ENCODE assay signal across 1 cellular context in the genomic region with DNA sequence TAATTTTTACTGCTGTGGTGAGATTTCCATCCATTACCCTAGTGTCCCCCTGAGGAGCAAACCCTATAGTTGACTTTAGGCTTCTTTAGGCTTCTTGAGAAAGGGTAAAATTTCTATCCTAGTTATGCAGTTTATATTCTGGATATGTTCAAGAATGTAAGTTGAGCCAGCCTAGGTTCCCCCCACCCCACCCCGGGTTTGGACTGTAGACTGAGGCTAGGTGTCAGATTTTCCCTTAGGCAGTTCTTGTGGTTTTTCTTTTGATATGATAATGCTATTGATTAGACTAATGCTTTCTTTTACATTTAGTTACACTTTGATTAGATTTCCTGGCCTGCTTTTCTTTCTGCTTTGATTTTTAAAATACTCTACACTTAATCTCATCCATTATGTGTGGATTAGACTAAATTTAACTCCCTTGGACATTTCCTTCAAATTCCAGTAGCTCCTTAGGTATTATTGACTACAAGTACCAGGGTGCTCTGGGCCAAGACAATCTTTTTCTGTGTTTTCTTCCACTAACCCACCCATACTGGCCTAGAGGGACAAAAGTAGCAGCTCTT.
TF ChIP-seq lines count a peak whose summit lies in the region.

No MANE protein-coding gene starts in this region.

TF ChIP-seq in WTC11, 78 proteins besides CTCF, POLR2A, EP300 and RAD21 (continued from another document):
- TF ChIP-seq AFF4 (CRISPR knock-in tag; IDR thresholded peaks at IDR 0.05; ENCODE audit: borderline replicate concordance), result no peak
- TF ChIP-seq, protein P1, sequence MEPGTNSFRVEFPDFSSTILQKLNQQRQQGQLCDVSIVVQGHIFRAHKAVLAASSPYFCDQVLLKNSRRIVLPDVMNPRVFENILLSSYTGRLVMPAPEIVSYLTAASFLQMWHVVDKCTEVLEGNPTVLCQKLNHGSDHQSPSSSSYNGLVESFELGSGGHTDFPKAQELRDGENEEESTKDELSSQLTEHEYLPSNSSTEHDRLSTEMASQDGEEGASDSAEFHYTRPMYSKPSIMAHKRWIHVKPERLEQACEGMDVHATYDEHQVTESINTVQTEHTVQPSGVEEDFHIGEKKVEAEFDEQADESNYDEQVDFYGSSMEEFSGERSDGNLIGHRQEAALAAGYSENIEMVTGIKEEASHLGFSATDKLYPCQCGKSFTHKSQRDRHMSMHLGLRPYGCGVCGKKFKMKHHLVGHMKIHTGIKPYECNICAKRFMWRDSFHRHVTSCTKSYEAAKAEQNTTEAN (CRISPR knock-in tag; IDR thresholded peaks at IDR 0.05), result no peak
- TF ChIP-seq MLX (CRISPR knock-in tag; IDR thresholded peaks at IDR 0.05), result no peak
- TF ChIP-seq ZNF425 (CRISPR knock-in tag; conservative IDR thresholded peaks at IDR 0.05), result no peak
- TF ChIP-seq FOXP4 (CRISPR knock-in tag; IDR thresholded peaks at IDR 0.05), result no peak
- TF ChIP-seq, protein P2, sequence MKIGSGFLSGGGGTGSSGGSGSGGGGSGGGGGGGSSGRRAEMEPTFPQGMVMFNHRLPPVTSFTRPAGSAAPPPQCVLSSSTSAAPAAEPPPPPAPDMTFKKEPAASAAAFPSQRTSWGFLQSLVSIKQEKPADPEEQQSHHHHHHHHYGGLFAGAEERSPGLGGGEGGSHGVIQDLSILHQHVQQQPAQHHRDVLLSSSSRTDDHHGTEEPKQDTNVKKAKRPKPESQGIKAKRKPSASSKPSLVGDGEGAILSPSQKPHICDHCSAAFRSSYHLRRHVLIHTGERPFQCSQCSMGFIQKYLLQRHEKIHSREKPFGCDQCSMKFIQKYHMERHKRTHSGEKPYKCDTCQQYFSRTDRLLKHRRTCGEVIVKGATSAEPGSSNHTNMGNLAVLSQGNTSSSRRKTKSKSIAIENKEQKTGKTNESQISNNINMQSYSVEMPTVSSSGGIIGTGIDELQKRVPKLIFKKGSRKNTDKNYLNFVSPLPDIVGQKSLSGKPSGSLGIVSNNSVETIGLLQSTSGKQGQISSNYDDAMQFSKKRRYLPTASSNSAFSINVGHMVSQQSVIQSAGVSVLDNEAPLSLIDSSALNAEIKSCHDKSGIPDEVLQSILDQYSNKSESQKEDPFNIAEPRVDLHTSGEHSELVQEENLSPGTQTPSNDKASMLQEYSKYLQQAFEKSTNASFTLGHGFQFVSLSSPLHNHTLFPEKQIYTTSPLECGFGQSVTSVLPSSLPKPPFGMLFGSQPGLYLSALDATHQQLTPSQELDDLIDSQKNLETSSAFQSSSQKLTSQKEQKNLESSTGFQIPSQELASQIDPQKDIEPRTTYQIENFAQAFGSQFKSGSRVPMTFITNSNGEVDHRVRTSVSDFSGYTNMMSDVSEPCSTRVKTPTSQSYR (CRISPR knock-in tag; IDR thresholded peaks at IDR 0.05), result no peak
- TF ChIP-seq ATF1 (CRISPR knock-in tag; IDR thresholded peaks at IDR 0.05), result no peak
